In the genomic region with DNA sequence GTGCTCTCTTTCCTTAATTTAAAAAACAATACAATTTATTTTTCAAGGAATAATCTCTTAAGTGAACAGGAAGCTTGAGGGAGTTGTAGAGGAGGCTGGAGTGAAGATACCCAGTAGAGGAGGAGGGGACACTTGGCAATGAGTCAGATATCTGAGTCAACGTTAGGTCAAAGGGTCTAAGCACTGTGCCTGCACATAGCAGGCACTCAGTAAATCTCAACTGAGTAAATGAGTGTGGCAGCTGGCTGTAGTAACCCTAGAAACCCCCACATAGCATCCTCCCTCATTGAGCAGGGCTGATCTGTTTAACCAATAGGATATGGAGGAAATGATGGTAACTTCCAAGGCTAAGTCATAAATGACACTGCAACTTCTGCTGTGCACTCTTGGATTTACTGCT, we compare ENCODE assay signal across 12 cellular contexts.
A peak's percentile ranks its signal among the peaks of the same experiment; 100 is the strongest.
DNase-seq lines count a peak whose midpoint lies in the region; ATAC-seq, FAIRE-seq and TF ChIP-seq lines count a peak whose summit lies in the region.
"Had no signal": no experiment of that assay in that cellular context is flagged by ENCODE, and none has a peak within 500 bp of the region (broad histone marks: within the 10 kb centered on the region; RNA-seq: fewer than 3 reads in every experiment).

No MANE protein-coding gene starts in this region.

- FAIRE-seq in endothelial cell of umbilical vein (lab: Jason Lieb, UNC) = no peak

- POLR2A ChIA-PET in endothelial cell of umbilical vein (lab: Charles Lee) = no interaction called here

- TF ChIP-seq POLR2A in endothelial cell of umbilical vein (IDR thresholded peaks at IDR 0.05; ENCODE audit: low read depth, low read length) = no peak

- H3K4me3 ChIP-seq in GM23248 (0 out of 2 replicates have a peak overlapping the region, but pooled peaks have one; percentile 15), Loucy (ENCODE audit: low read length, poor library complexity, severe bottlenecking) (peak overlapping the region; percentile 10), endothelial cell of umbilical vein (replicated peaks in 1 of 3; ENCODE audit: insufficient read depth in 1 of 3, low read depth in 1 of 3, low read length in 3 of 3) (no peak overlapping the region), BE2C (ENCODE audit: low read depth, low read length) (no peak overlapping the region), MG63 (no peak overlapping the region)

- BruUV-seq in endothelial cell of umbilical vein (replicated peaks; lab: Mats Ljungman, UMichigan) = no TSS peak

- no peaks in the 10 kb centered on the region for H3K9me2 ChIP-seq in GM23248 (ENCODE audit: insufficient read depth)
- H3K9me2 ChIP-seq in Loucy (replicated peaks; ENCODE audit: low read depth, low read length) = no peaks in the 10 kb centered on the region

- dilution Hi-C loops in endothelial cell of umbilical vein (cut with MboI; ENCODE audit: extremely low pct_ligation_motif_present, low sequenced_read_pairs) = no loop called here

- H3K4me1 ChIP-seq in GM23248 (ENCODE audit: insufficient read depth) (peaks cover 52% of the 10 kb centered on the region), Loucy (ENCODE audit: insufficient read depth, low read length, poor library complexity, severe bottlenecking) (peaks cover 18% of the 10 kb centered on the region), endothelial cell of umbilical vein (ENCODE audit: control insufficient read depth, extremely low read depth, insufficient read depth, low read length) (peaks cover 16% of the 10 kb centered on the region), BE2C (no peaks in the 10 kb centered on the region)

- H3K27ac ChIP-seq in GM23248 = peak overlapping the region; percentile 61
- H3K27ac ChIP-seq in endothelial cell of umbilical vein (ENCODE audit: insufficient read depth, low read depth, low read length) = no peak overlapping the region
- H3K27ac ChIP-seq: C4-2B had no signal

- H3K27me3 ChIP-seq in GM23248 (replicated peaks; ENCODE audit: insufficient read depth) = no peaks in the 10 kb centered on the region
- no peaks in the 10 kb centered on the region for H3K27me3 ChIP-seq in Loucy (ENCODE audit: insufficient read depth, low read length, poor library complexity, severe bottlenecking)
- no peaks in the 10 kb centered on the region for H3K27me3 ChIP-seq in endothelial cell of umbilical vein (ENCODE audit: control insufficient read depth in 2 of 2, insufficient read depth in 2 of 2, low read length in 2 of 2)
- no peaks in the 10 kb centered on the region for H3K27me3 ChIP-seq in BE2C
- H3K27me3 ChIP-seq in MG63 = no peaks in the 10 kb centered on the region

- H3K36me3 ChIP-seq in GM23248 (ENCODE audit: low read depth) (no peaks in the 10 kb centered on the region), Loucy (ENCODE audit: insufficient read depth, low read length) (no peaks in the 10 kb centered on the region), endothelial cell of umbilical vein (ENCODE audit: control insufficient read depth in 2 of 2, extremely low read depth in 1 of 2, insufficient read depth in 2 of 2, low read length in 2 of 2) (no peaks in the 10 kb centered on the region), BE2C (no peaks in the 10 kb centered on the region), MG63 (no peaks in the 10 kb centered on the region)

- ATAC-seq in HG03565 (IDR thresholded peaks at IDR 0.05; ENCODE audit: unreplicated experiment) = no peak
- ATAC-seq: natural killer cell treated with Interleukin-12 subunit alpha and Interleukin-12 subunit beta and Interleukin-15 and Interleukin-18, amount 100 ng/mL, for 72 hours had no signal

- in situ Hi-C loops in GM23248 (cut with MboI) = no loop called here

- 0 to 8% methylated on average over 1 of the region's 1 CpG for WGBS in GM23248 (ENCODE audit: low coverage in 1 of 2, low lambda C conversion rate in 2 of 2, missing lambda C conversion rate in 2 of 2), 2 experiments

- H4K20me1 ChIP-seq in GM23248 (ENCODE audit: insufficient read depth) = no peaks in the 10 kb centered on the region
- H4K20me1 ChIP-seq in Loucy (ENCODE audit: insufficient read depth, low read length, poor library complexity, severe bottlenecking) = no peaks in the 10 kb centered on the region
- no peaks in the 10 kb centered on the region for H4K20me1 ChIP-seq in endothelial cell of umbilical vein (replicated peaks; ENCODE audit: control insufficient read depth, extremely low read depth, insufficient read depth, low read length)

- H3K9me3 ChIP-seq in GM23248 (ENCODE audit: low read depth) = no peaks in the 10 kb centered on the region
- no peaks in the 10 kb centered on the region for H3K9me3 ChIP-seq in Loucy (ENCODE audit: insufficient read depth, low read depth, low read length)
- no peaks in the 10 kb centered on the region for H3K9me3 ChIP-seq in endothelial cell of umbilical vein (replicated peaks; ENCODE audit: control insufficient read depth, insufficient read depth, low read length)
- no peaks in the 10 kb centered on the region for H3K9me3 ChIP-seq in BE2C
- no peaks in the 10 kb centered on the region for H3K9me3 ChIP-seq in MG63

- intact Hi-C loops in endothelial cell of umbilical vein (cut with micrococcal nuclease) = no loop called here

- H3K9ac ChIP-seq in GM23248 (peak overlapping the region; percentile 23), Loucy (ENCODE audit: low read depth, low read length, poor library complexity, severe bottlenecking) (no peak overlapping the region), endothelial cell of umbilical vein (replicated peaks; ENCODE audit: extremely low read depth, insufficient read depth, low read length) (no peak overlapping the region)

- H3F3A ChIP-seq in GM23248 (ENCODE audit: insufficient read depth) (peaks cover 39% of the 10 kb centered on the region), Loucy (ENCODE audit: low read depth) (no peaks in the 10 kb centered on the region)

- H3K79me2 ChIP-seq in GM23248 (ENCODE audit: insufficient read depth) (no peaks in the 10 kb centered on the region), Loucy (ENCODE audit: insufficient read depth, low read length) (no peaks in the 10 kb centered on the region), endothelial cell of umbilical vein (ENCODE audit: control insufficient read depth, insufficient read depth, low read length) (no peaks in the 10 kb centered on the region)

- CTCF ChIA-PET in endothelial cell of umbilical vein (lab: Charles Lee) = interaction anchor here (0.6 to 2.5 kb wide), 2 partner anchors 16 to 74 kb away, joined by 3 to 14 read pairs; no protein-coding TSS in a partner anchor

- no peak for TF ChIP-seq CTCF in Loucy (conservative IDR thresholded peaks at IDR 0.05; ENCODE audit: low read length)
- TF ChIP-seq CTCF in endothelial cell of umbilical vein (IDR thresholded peaks at IDR 0.05; ENCODE audit: extremely low read depth in 1 of 2, insufficient read depth in 1 of 2, low read depth in 1 of 2, low read length in 2 of 2) = no peak
- no peak for TF ChIP-seq CTCF in BE2C (IDR thresholded peaks at IDR 0.05; ENCODE audit: low read depth, low read length)

- DNase-seq in CD1c-positive myeloid dendritic cell (ENCODE audit: extremely low spot score) = peak; percentile 28
- DNase-seq in GM23248 = peak; percentile 62
- DNase-seq in endothelial cell of umbilical vein (ENCODE audit: low read depth, low spot score) = peak; percentile 41
- DNase-seq in BE2C = no peak
- no peak for DNase-seq in MG63
- DNase-seq in Ammon's horn (ENCODE audit: low spot score) = no peak
- DNase-seq: activated gamma-delta T cell, NCI-H1048 had no signal

- H2AFZ ChIP-seq in GM23248 (no peak overlapping the region), Loucy (ENCODE audit: low read length) (0 out of 2 replicates have a peak overlapping the region, but pooled peaks have one; percentile 4), endothelial cell of umbilical vein (ENCODE audit: low read depth, low read length) (no peak overlapping the region)

- H3K4me2 ChIP-seq in GM23248 (ENCODE audit: unreplicated experiment) (peak overlapping the region; percentile 56), Loucy (ENCODE audit: low read depth, low read length, poor library complexity, severe bottlenecking) (peak overlapping the region; percentile 49), endothelial cell of umbilical vein (ENCODE audit: insufficient read depth, low read length) (no peak overlapping the region)

- no peaks in the 10 kb centered on the region for H3K9me1 ChIP-seq in endothelial cell of umbilical vein (replicated peaks; ENCODE audit: control insufficient read depth, extremely low read depth, insufficient read depth, low read length)

TF ChIP-seq in endothelial cell of umbilical vein, 7 proteins besides CTCF, POLR2A, EP300 and RAD21:
- TF ChIP-seq FOS (IDR thresholded peaks at IDR 0.05; ENCODE audit: borderline replicate concordance, insufficient read depth, low read length) (peak; percentile 71), JUN (IDR thresholded peaks at IDR 0.05; ENCODE audit: borderline replicate concordance, insufficient read depth, insufficient read length, low read depth) (peak; percentile 47)
- TF ChIP-seq, protein P1, sequence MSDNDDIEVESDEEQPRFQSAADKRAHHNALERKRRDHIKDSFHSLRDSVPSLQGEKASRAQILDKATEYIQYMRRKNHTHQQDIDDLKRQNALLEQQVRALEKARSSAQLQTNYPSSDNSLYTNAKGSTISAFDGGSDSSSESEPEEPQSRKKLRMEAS (IDR thresholded peaks at IDR 0.05; ENCODE audit: insufficient read depth, insufficient read length) = no peak

Comparison
In these comparisons a context has a peak if more than half of its experiments do, and no peak if none do; other contexts are left out.
1. DNase-seq: peak in CD1c-positive myeloid dendritic cell (single experiment), GM23248 (single experiment) and endothelial cell of umbilical vein (single experiment); none in BE2C (single experiment), MG63 (single experiment) and Ammon's horn (single experiment).
2. H3K4me3 ChIP-seq: peak in GM23248 (single experiment) and Loucy (single experiment); none in endothelial cell of umbilical vein (0 of 3), BE2C (single experiment) and MG63 (single experiment).